ENCODE assay signal across 25 cellular contexts in the genomic region with DNA sequence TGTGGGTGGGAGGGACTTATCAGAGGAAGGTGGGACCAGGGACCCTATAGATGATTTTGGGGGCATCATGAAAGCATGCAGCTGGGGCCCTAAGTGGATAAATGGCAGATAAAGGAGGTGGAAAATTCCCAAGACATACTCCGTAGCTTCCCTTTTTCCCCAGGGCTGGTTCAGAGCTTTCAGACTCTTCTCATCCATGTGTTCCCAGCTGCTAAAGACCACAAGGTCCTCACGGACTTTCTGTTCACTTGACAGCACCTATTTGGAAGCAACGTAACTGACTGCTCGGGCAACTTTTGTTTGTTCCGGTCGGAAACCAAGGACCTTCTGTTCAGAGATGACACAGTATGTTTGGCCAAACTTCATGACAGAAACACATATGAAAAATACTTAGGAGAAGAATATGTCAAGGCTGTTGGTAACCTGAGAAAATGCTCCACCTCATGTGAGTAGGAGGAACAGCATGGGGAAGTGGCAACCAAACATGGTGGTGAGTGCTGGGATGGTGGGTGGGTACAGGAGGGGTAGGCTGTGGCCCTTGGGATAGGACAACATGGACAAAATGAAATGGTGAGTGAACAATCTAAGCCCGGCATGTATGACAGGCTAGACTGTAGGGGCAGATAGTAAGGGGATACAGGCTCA. TPM values are rescaled to one million over a fixed set of nuclear protein-coding genes. Genes with fewer than 3 reads are reported as not detected.
DNase-seq lines count a peak whose midpoint lies in the region; ATAC-seq and TF ChIP-seq lines count a peak whose summit lies in the region.
"Had no signal": no experiment of that assay in that cellular context is flagged by ENCODE, and none has a peak within 500 bp of the region (broad histone marks: within the 10 kb centered on the region; RNA-seq: fewer than 3 reads in every experiment).

No MANE protein-coding gene starts in this region.

- in situ Hi-C loops in SK-MEL-5 (cut with HindIII; ENCODE audit: low pct_unique_long_range_greater_than_20kb, low sequenced_read_pairs) = no loop called here

- H3K4me3 ChIP-seq in epithelial cell of proximal tubule (ENCODE audit: low read depth, low read length) = no peak overlapping the region
- H3K4me3 ChIP-seq: BLaER1 had no signal

- TF ChIP-seq CTCF in epithelial cell of proximal tubule (conservative IDR thresholded peaks at IDR 0.05; ENCODE audit: low read depth, low read length) = peak; percentile 14

- DNase-seq in DMS53 (lab: John Stamatoyannopoulos, UW) = peak; percentile 2
- DNase-seq in DMS53 treated with DMSO at 0.1 percent for 48 hours (lab: John Stamatoyannopoulos, UW; ENCODE audit: unreplicated experiment) = no peak
- peak; percentile 10 for DNase-seq in SK-MEL-5 (ENCODE audit: low read depth, low spot score)
- no peak for DNase-seq in epithelial cell of proximal tubule (ENCODE audit: low read depth)
- no peak for DNase-seq in activated CD8-positive, alpha-beta memory T cell treated with anti-CD3 and anti-CD28 coated beads for 24 hours
- DNase-seq in posterior cingulate gyrus = no peak
- DNase-seq: ACHN; Caco-2; CD4-positive, alpha-beta memory T cell; DMS 273 treated with DMSO at 0.1 percent for 48 hours; GOT3; Karpas-422; NCI-H1417; NCI-H1694 treated with DMSO at 0.1 percent for 48 hours; NCI-H446 treated with DMSO at 0.1 percent for 48 hours; NCI-H526 treated with DMSO at 0.1 percent for 48 hours; Right ventricle myocardium superior; T-helper 17 cell had no signal

- ATAC-seq in GM21737 (IDR thresholded peaks at IDR 0.05; ENCODE audit: unreplicated experiment) (no peak), GM21619 (IDR thresholded peaks at IDR 0.05; ENCODE audit: unreplicated experiment) (no peak)
- ATAC-seq: HCT116, T-helper 17 cell had no signal

- intact Hi-C loops in posterior cingulate gyrus (cut with DNase I) = no loop called here

RNA-seq across cellular contexts. Expression of gene SRPRB, which starts 28.7 kb away (rescaled TPM):
- 93.5 and 95.4 TPM in 2 replicates for total RNA-seq in SK-MEL-5 (2014; rRNA removed; shearing (Covaris generic))
- polyA plus RNA-seq in SK-MEL-5 (2015; cell fraction: cytosol; rRNA removed) = 41.5 and 60.6 TPM in 2 replicates
- polyA plus RNA-seq in SK-MEL-5 (2015; cell fraction: nucleus; rRNA removed) = 22.4 and 27.0 TPM in 2 replicates
- total RNA-seq in epithelial cell of proximal tubule = 18.7 and 41.7 TPM in 2 replicates

RNA-seq across cellular contexts. Expression of gene TF, which starts 30.7 kb away (rescaled TPM):
- 0.34 and 0.59 TPM in 2 replicates for total RNA-seq in SK-MEL-5 (2014; rRNA removed; shearing (Covaris generic))
- 0.01 and 1.6 TPM in 2 replicates for polyA plus RNA-seq in SK-MEL-5 (2015; cell fraction: cytosol; rRNA removed)
- 0.01 TPM in 1 of 2 replicates, not detected in the other for polyA plus RNA-seq in SK-MEL-5 (2015; cell fraction: nucleus; rRNA removed)
- under 0.01 TPM in 1 of 2 replicates, not detected in the other for total RNA-seq in epithelial cell of proximal tubule
- total RNA-seq: G401, M059J had no signal
- polyA plus RNA-seq: CD4-positive, alpha-beta memory T cell; IgD-negative memory B cell had no signal

Comparison
In these comparisons a context has a peak if more than half of its experiments do, and no peak if none do; other contexts are left out.
1. DNase-seq: peak in DMS53 (single experiment) and SK-MEL-5 (single experiment); none in DMS53 treated with DMSO at 0.1 percent for 48 hours (single experiment), epithelial cell of proximal tubule (single experiment), activated CD8-positive, alpha-beta memory T cell treated with anti-CD3 and anti-CD28 coated beads for 24 hours (single experiment) and posterior cingulate gyrus (0 of 10).